ENCODE assay signal across 9 cellular contexts in genomic region chr18:3610188-3610708, GRCh38.
"Had no signal": no experiment of that assay in that cellular context is flagged by ENCODE, and none has a peak within 500 bp of the region (broad histone marks: within the 10 kb centered on the region; RNA-seq: fewer than 3 reads in every experiment).

No MANE protein-coding gene starts in this region.

- H3K27me3 ChIP-seq: adrenal gland, thyroid gland had no signal

- H3K36me3 ChIP-seq: adrenal gland, thyroid gland had no signal

- H3K27ac ChIP-seq: adrenal gland, thyroid gland had no signal

- H3K27me3 Mint-ChIP-seq: activated CD4-positive, alpha-beta memory T cell treated with anti-CD3 and anti-CD28 coated beads, Interleukin-2, amount 10 ng/mL, durations not matched to agents 7 days and 5 days had no signal

- H3K4me3 ChIP-seq: adrenal gland, thyroid gland had no signal

- DNase-seq: activated CD4-positive, alpha-beta memory T cell treated with anti-CD3 and anti-CD28 coated beads, Interleukin-2, amount 10 ng/mL, durations not matched to agents 7 days and 5 days; activated naive CD4-positive, alpha-beta T cell; adrenal gland; effector memory CD4-positive, alpha-beta T cell; hippocampal formation; left ventricle myocardium superior; retina; T-helper 9 cell; thyroid gland had no signal

- H3K27ac Mint-ChIP-seq: activated CD4-positive, alpha-beta memory T cell treated with anti-CD3 and anti-CD28 coated beads, Interleukin-2, amount 10 ng/mL, durations not matched to agents 7 days and 5 days had no signal

- H3K4me3 Mint-ChIP-seq: activated CD4-positive, alpha-beta memory T cell treated with anti-CD3 and anti-CD28 coated beads, Interleukin-2, amount 10 ng/mL, durations not matched to agents 7 days and 5 days had no signal

- ATAC-seq: left ventricle myocardium superior had no signal

- H3K9me3 ChIP-seq: adrenal gland, thyroid gland had no signal
